In genomic region chr13:114065141-114065925, GRCh38 we compare ENCODE assay signal across 8 cellular contexts.
DNase-seq lines count a peak whose midpoint lies in the region; ATAC-seq and TF ChIP-seq lines count a peak whose summit lies in the region.

No MANE protein-coding gene starts in this region.

- WGBS in adipose tissue, 3 donors = 10 to 27% (median 12%) methylated on average over 25 of the region's 25 CpGs
- WGBS in heart left ventricle, 4 donors = 35 to 42% (median 38%) methylated on average over 18 to 25 of the region's 25 CpGs
- 0 to 13% methylated on average over 5 to 23 of the region's 25 CpGs for WGBS in transverse colon (ENCODE audit: low coverage in 1 of 2), 2 donors

- ATAC-seq in GM19467 (IDR thresholded peaks at IDR 0.05; ENCODE audit: unreplicated experiment) = peak; percentile 43
- peak; percentile 84 to 94 (median 90) for ATAC-seq in heart left ventricle

- peak overlapping the region; percentile 89 for H3K9ac ChIP-seq in KMS-11

- intact Hi-C loops in heart left ventricle (cut with DNase I) = loop anchor here in 5 of 10 donors (2.0 to 10.0 kb wide), 5 partner anchors 33 to 69 kb away; partner anchors contain the start of gene RASA3 (in 2 of the 5)
- intact Hi-C loops in posterior vena cava (cut with DNase I) = loop anchor here in 1 of 2 donors (5.0 kb wide), 2 partner anchors 37 to 62 kb away; no protein-coding TSS in a partner anchor
- intact Hi-C loops in transverse colon (cut with DNase I; ENCODE audit: low total_unique reads) = loop anchor here (5.0 kb wide), 1 partner anchor 62 kb away; no protein-coding TSS in a partner anchor

- TF ChIP-seq POLR2A in heart left ventricle (IDR thresholded peaks at IDR 0.05) (no peak), transverse colon (IDR thresholded peaks at IDR 0.05) (peak; percentile 21)

- TF ChIP-seq CTCF in KMS-11 (conservative IDR thresholded peaks at IDR 0.05; ENCODE audit: low read depth, low read length) = no peak
- TF ChIP-seq CTCF in heart left ventricle (IDR thresholded peaks at IDR 0.05) = no peak
- no peak for TF ChIP-seq CTCF in transverse colon (IDR thresholded peaks at IDR 0.05)

- peak overlapping the region; percentile 99 for H3K4me2 ChIP-seq in KMS-11

- DNase-seq in AML-193 (lab: John Stamatoyannopoulos, UW) (peak; percentile 98 to 99), T follicular helper cell (ENCODE audit: low read depth) (peak; percentile 56), heart left ventricle (peak; percentile 83 to 93 (median 88)), posterior vena cava (ENCODE audit: low spot score) (peak; percentile 96), transverse colon (peak; percentile 80)

- no peak overlapping the region for H3K4me3 ChIP-seq in KMS-11 (IDR thresholded peaks at IDR 0.05; ENCODE audit: insufficient read depth, low read depth, low read length)
- H3K4me3 ChIP-seq in heart left ventricle = peak overlapping the region in 9 of 12 donors; percentile 36 to 56 (median 42)
- peak overlapping the region in 3 of 4 donors; percentile 9 to 47 (median 34) for H3K4me3 ChIP-seq in transverse colon

- H3K9me3 ChIP-seq in heart left ventricle (no peaks in the 10 kb centered on the region), transverse colon (no peaks in the 10 kb centered on the region)

- H2AFZ ChIP-seq in KMS-11 (ENCODE audit: low read depth) = peak overlapping the region; percentile 47

- peaks cover 26% of the 10 kb centered on the region for H3K79me2 ChIP-seq in KMS-11 (ENCODE audit: insufficient read depth, low read depth)

- in situ Hi-C loops in transverse colon (cut with MboI; ENCODE audit: low pct_ligation_motif_present in 1 of 4, low pct_unique_long_range_greater_than_20kb in 1 of 4, low sequenced_read_pairs in 3 of 4) = no loop called here

- H3K36me3 ChIP-seq in KMS-11 (ENCODE audit: insufficient read depth) = no peaks in the 10 kb centered on the region
- H3K36me3 ChIP-seq in heart left ventricle = no peaks in the 10 kb centered on the region
- H3K36me3 ChIP-seq in transverse colon = no peaks in the 10 kb centered on the region

- TF ChIP-seq EP300 in transverse colon (IDR thresholded peaks at IDR 0.05; ENCODE audit: low read depth) = peak; percentile 90

- H4K20me1 ChIP-seq in KMS-11 (ENCODE audit: insufficient read depth) = no peaks in the 10 kb centered on the region

- H3K27ac ChIP-seq in KMS-11 = peak overlapping the region; percentile 95
- peak overlapping the region; percentile 99 for H3K27ac ChIP-seq in adipose tissue (ENCODE audit: low read depth, low read length)
- H3K27ac ChIP-seq in heart left ventricle = peak overlapping the region; percentile 49 to 99 (median 88)
- peak overlapping the region; percentile 92 to 99 (median 95) for H3K27ac ChIP-seq in transverse colon

- H3K27me3 ChIP-seq in KMS-11 (ENCODE audit: insufficient read depth, low read depth) (no peaks in the 10 kb centered on the region), heart left ventricle (no peaks in the 10 kb centered on the region), transverse colon (no peaks in the 10 kb centered on the region)

- H3K4me1 ChIP-seq in KMS-11 (ENCODE audit: low read depth, poor library complexity, severe bottlenecking) (peaks cover 61% of the 10 kb centered on the region), heart left ventricle (peaks cover 0 to 72% (median 52%) of the 10 kb centered on the region in 12 donors), transverse colon (peaks cover 49 to 68% (median 52%) of the 10 kb centered on the region in 4 donors)
